8 cellular contexts compared by ENCODE assay signal in the genomic region with DNA sequence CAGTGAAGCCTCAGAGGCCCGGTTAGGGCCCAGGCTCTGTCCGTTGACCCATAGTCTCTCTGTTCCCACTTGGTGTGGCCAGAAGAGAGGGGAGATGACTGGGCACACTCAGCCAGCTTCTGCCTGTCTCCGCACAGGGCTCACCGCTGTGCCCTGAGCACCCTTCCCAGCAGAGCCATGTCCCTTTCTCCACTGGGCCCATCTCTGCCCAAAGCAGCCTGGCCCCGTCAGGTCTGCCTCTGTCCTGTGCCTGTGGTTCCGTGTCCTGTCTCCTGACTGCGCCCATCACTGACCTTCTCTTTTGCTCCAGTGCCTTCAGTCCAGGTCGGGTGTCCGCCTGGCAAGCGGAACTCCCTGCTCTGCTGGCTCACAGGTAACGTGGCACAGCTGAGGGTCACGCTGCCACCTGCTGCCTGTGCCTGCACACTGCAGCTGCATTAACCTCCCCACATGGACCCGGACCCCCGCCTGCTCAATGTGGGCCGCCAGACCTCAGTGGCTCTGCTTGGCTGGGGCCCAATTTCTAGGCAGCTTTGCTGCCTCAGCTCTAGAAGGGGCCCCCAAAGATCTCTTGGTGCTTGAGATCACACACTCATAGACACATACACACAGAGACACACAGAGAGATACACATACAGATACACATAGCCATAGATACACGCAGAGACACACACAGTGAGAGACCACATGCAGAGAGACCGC. TPM values are rescaled to one million over a fixed set of nuclear protein-coding genes. Genes with fewer than 3 reads are reported as not detected.
DNase-seq lines count a peak whose midpoint lies in the region; ATAC-seq, FAIRE-seq and TF ChIP-seq lines count a peak whose summit lies in the region.

No MANE protein-coding gene starts in this region.

- intact Hi-C loops in ovary (cut with DNase I) = loop anchor here in 1 of 4 donors (5.0 kb wide), 1 partner anchor 269 kb away; no protein-coding TSS in a partner anchor

- no peak for FAIRE-seq in RCC 7860 (lab: Jason Lieb, UNC)

- DNase-seq in BJ (ENCODE audit: low read depth) = no peak
- DNase-seq in RCC 7860 (ENCODE audit: low spot score) = peak; percentile 36
- DNase-seq in activated T-helper 9 cell treated with anti-CD3 and anti-CD28 coated beads, Interleukin-2, amount 50 U/mL, for 16 hours (ENCODE audit: low read depth) = peak; percentile 57
- DNase-seq in foreskin keratinocyte = peak in 1 of 2 donors; percentile 33
- peak; percentile 66 to 79 (median 72) for DNase-seq in ovary
- peak; percentile 86 to 90 for DNase-seq in upper lobe of left lung

- POLR2A ChIA-PET in BJ (lab: Charles Lee) = no interaction called here

- TF ChIP-seq POLR2A in ovary (IDR thresholded peaks at IDR 0.05) (no peak), upper lobe of left lung (IDR thresholded peaks at IDR 0.05) (no peak)

- ATAC-seq in GM18870 (IDR thresholded peaks at IDR 0.05; ENCODE audit: unreplicated experiment) = peak; percentile 73
- peak; percentile 90 for ATAC-seq in HG03354 (IDR thresholded peaks at IDR 0.05; ENCODE audit: poor library complexity, severe bottlenecking, unreplicated experiment)
- peak; percentile 84 for ATAC-seq in foreskin keratinocyte
- peak; percentile 84 to 89 for ATAC-seq in upper lobe of left lung (ENCODE audit: low FRiP score in 2 of 2)

- H3K36me3 ChIP-seq in BJ (ENCODE audit: control insufficient read depth, insufficient read depth, low read length) = peaks cover 6% of the 10 kb centered on the region; the same call in 1 of the 2 replicates
- no peaks in the 10 kb centered on the region for H3K36me3 ChIP-seq in ovary
- peaks cover 0 to 53% (median 23%) of the 10 kb centered on the region in 4 donors for H3K36me3 ChIP-seq in upper lobe of left lung

- no peak overlapping the region for H3K27ac ChIP-seq in foreskin keratinocyte
- H3K27ac ChIP-seq in ovary = no peak overlapping the region
- peak overlapping the region in 1 of 4 donors; percentile 18 for H3K27ac ChIP-seq in upper lobe of left lung

- TF ChIP-seq CTCF in BJ (IDR thresholded peaks at IDR 0.05; ENCODE audit: insufficient read depth, low read depth, low read length) (peak; percentile 86), foreskin keratinocyte (conservative IDR thresholded peaks at IDR 0.05) (peak; percentile 90), ovary (IDR thresholded peaks at IDR 0.05) (peak; percentile 43 to 60 (median 58)), upper lobe of left lung (IDR thresholded peaks at IDR 0.05) (peak; percentile 85 to 94 (median 90))

- H3K4me1 ChIP-seq in foreskin keratinocyte (no peaks in the 10 kb centered on the region), ovary (ENCODE audit: insufficient read depth) (no peaks in the 10 kb centered on the region), upper lobe of left lung (peaks cover 4 to 7% (median 7%) of the 10 kb centered on the region in 4 donors)

- H3K4me3 ChIP-seq in BJ (ENCODE audit: low read depth, low read length) (no peak overlapping the region), ovary (no peak overlapping the region), upper lobe of left lung (no peak overlapping the region)

- 63 to 69% (median 64%) methylated on average over 17 of the region's 17 CpGs for WGBS in ovary, 3 donors
- 43 to 52% methylated on average over 13 to 17 of the region's 17 CpGs for WGBS in upper lobe of left lung, 2 donors

- H3K27me3 ChIP-seq in BJ (ENCODE audit: control insufficient read depth, insufficient read depth, low read length) (no peaks in the 10 kb centered on the region), foreskin keratinocyte (no peaks in the 10 kb centered on the region), ovary (no peaks in the 10 kb centered on the region), upper lobe of left lung (no peaks in the 10 kb centered on the region)

- no peak for TF ChIP-seq EP300 in ovary (IDR thresholded peaks at IDR 0.05)
- TF ChIP-seq EP300 in upper lobe of left lung (IDR thresholded peaks at IDR 0.05) = no peak

- CTCF ChIA-PET in BJ (lab: Yijun Ruan, JAX) = interaction anchor here (0.6 to 2.3 kb wide), 14 partner anchors 9 to 392 kb away, joined by 3 to 22 read pairs (median 4); no protein-coding TSS in a partner anchor

- H3K9me3 ChIP-seq in ovary (no peaks in the 10 kb centered on the region), upper lobe of left lung (no peaks in the 10 kb centered on the region)

RNA-seq across cellular contexts. Expression of a gene that starts 15.2 kb away (rescaled TPM):
- 7.6 and 9.8 TPM in 2 replicates for polyA plus RNA-seq in BJ (2011; rRNA removed)
- 14.7 and 18.2 TPM in 2 replicates for polyA minus RNA-seq in BJ (2011; rRNA and poly(A)+ RNA removed)
- total RNA-seq in foreskin keratinocyte = 3.8 and 4.7 TPM in 2 replicates
- polyA plus RNA-seq in foreskin keratinocyte = 2.6 and 2.7 TPM in 2 replicates
- total RNA-seq in ovary = 10 to 100 TPM; 13.0 to 23.1 (median 18.6) TPM
- polyA plus RNA-seq in ovary = 10 to 100 TPM; 13.1 to 14.0 TPM
- total RNA-seq in upper lobe of left lung = 10 to 100 TPM; 17.2 to 52.4 (median 26.5) TPM

RNA-seq across cellular contexts. Expression of a gene that starts 40.2 kb away (rescaled TPM):
- polyA plus RNA-seq in BJ (2011; rRNA removed) (4.4 and 7.2 TPM in 2 replicates), foreskin keratinocyte (3.2 and 3.7 TPM in 2 replicates), ovary (1 to 10 TPM; 2.7 to 7.1 TPM)
- polyA minus RNA-seq in BJ (2011; rRNA and poly(A)+ RNA removed) = 4.5 and 6.4 TPM in 2 replicates
- total RNA-seq in foreskin keratinocyte (7.4 and 7.9 TPM in 2 replicates), ovary (1 to 10 TPM; 3.9 to 8.3 (median 7.0) TPM), upper lobe of left lung (10 to 100 TPM; 12.8 to 26.9 (median 22.1) TPM)

RNA-seq across cellular contexts. Expression of a gene that starts 42.9 kb away (rescaled TPM):
- 0.85 and 1.4 TPM in 2 replicates for polyA plus RNA-seq in BJ (2011; rRNA removed)
- 0.90 and 1.9 TPM in 2 replicates for polyA minus RNA-seq in BJ (2011; rRNA and poly(A)+ RNA removed)
- total RNA-seq in foreskin keratinocyte = 0.92 and 1.2 TPM in 2 replicates
- polyA plus RNA-seq in foreskin keratinocyte = 0.57 and 0.59 TPM in 2 replicates
- total RNA-seq in ovary = 10 to 100 TPM in 4 of 7 donors, 1 to 10 TPM in 3; 5.3 to 14.1 (median 11.5) TPM
- 1 to 10 TPM; 1.4 to 6.4 TPM for polyA plus RNA-seq in ovary
- 10 to 100 TPM in 2 of 6 donors, 1 to 10 TPM in 4; 2.0 to 27.2 (median 2.8) TPM for total RNA-seq in upper lobe of left lung

RNA-seq across cellular contexts. Expression of a gene that starts 56.9 kb away (rescaled TPM):
- 6.8 and 8.1 TPM in 2 replicates for polyA plus RNA-seq in BJ (2011; rRNA removed)
- polyA minus RNA-seq in BJ (2011; rRNA and poly(A)+ RNA removed) = 4.5 and 6.4 TPM in 2 replicates
- total RNA-seq in foreskin keratinocyte = 10.5 and 10.6 TPM in 2 replicates
- polyA plus RNA-seq in foreskin keratinocyte = 19.0 and 19.2 TPM in 2 replicates
- total RNA-seq in ovary = 10 to 100 TPM; 10.3 to 14.7 (median 12.7) TPM
- polyA plus RNA-seq in ovary = 10 to 100 TPM in 1 of 2 donors, 1 to 10 TPM in 1; 2.6 to 14.1 TPM
- total RNA-seq in upper lobe of left lung = 10 to 100 TPM in 3 of 6 donors, 1 to 10 TPM in 3; 7.1 to 13.6 (median 11.3) TPM
